1 cellular context compared by ENCODE assay signal in genomic region chr6:18115356-18115755, GRCh38.
TF ChIP-seq lines count a peak whose summit lies in the region.

No MANE protein-coding gene starts in this region.

TF ChIP-seq in HEK293T, 16 proteins besides CTCF, POLR2A, EP300 and RAD21 (continued from another document):
- TF ChIP-seq, protein P1, sequence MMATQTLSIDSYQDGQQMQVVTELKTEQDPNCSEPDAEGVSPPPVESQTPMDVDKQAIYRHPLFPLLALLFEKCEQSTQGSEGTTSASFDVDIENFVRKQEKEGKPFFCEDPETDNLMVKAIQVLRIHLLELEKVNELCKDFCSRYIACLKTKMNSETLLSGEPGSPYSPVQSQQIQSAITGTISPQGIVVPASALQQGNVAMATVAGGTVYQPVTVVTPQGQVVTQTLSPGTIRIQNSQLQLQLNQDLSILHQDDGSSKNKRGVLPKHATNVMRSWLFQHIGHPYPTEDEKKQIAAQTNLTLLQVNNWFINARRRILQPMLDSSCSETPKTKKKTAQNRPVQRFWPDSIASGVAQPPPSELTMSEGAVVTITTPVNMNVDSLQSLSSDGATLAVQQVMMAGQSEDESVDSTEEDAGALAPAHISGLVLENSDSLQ (IDR thresholded peaks at IDR 0.05) = no peak
- no peak for TF ChIP-seq HDGF (IDR thresholded peaks at IDR 0.05; ENCODE audit: borderline replicate concordance)
- no peak for TF ChIP-seq ZNF384 (IDR thresholded peaks at IDR 0.05)
